In the genomic region with DNA sequence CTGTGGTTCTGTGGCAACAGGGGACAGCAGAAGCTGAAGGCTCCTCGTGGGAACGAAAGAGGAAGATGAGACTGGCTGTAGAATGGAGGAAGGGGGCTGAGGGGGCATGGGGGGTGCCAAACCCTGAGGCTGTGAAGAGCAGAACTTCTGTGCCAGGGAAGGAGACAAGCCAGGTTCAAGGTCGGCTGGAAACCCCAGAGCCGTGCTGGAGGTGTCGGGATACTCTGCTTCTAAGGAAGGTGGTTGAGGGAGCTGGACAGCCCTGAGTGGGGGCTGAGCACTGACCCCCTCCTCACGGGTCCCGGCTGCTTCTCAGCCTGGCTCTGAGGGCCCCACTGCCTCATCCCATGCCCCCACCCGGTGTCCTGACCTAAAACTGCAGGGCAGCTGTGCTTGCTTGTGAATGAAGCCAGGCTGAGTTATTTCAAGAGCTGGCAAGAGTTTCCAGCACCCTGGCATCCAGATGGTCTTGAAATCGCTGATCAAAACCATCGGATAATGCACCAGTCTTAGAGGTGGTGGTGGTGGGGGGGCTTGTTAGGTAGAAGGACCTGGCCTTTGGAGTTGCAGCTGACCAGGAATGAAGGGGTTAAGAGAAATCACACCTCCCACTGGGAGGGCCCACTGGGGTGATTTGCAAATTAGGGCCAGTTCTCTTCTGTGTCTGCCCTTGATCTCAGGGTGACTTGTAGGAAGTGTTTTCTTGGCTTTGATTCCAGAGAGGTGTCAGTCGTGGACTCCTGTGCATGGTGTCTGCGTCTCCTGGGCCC, we compare ENCODE assay signal across 1 cellular context.
TF ChIP-seq lines count a peak whose summit lies in the region.

No MANE protein-coding gene starts in this region.

TF ChIP-seq in GM23338, 12 proteins besides CTCF, POLR2A, EP300 and RAD21 (continued from another document):
- TF ChIP-seq EZH2phosphoT487 (IDR thresholded peaks at IDR 0.05; ENCODE audit: unreplicated experiment) (no peak), NANOG (IDR thresholded peaks at IDR 0.05; ENCODE audit: borderline replicate concordance) (no peak), STAT1 (IDR thresholded peaks at IDR 0.05; ENCODE audit: unreplicated experiment) (no peak), ZNF114 (CRISPR knock-in tag; IDR thresholded peaks at IDR 0.05) (no peak), POLR2AphosphoS5 (IDR thresholded peaks at IDR 0.05; ENCODE audit: low read depth) (no peak), EZH2 (IDR thresholded peaks at IDR 0.05; ENCODE audit: low read depth, unreplicated experiment) (no peak)
- TF ChIP-seq, protein P1, sequence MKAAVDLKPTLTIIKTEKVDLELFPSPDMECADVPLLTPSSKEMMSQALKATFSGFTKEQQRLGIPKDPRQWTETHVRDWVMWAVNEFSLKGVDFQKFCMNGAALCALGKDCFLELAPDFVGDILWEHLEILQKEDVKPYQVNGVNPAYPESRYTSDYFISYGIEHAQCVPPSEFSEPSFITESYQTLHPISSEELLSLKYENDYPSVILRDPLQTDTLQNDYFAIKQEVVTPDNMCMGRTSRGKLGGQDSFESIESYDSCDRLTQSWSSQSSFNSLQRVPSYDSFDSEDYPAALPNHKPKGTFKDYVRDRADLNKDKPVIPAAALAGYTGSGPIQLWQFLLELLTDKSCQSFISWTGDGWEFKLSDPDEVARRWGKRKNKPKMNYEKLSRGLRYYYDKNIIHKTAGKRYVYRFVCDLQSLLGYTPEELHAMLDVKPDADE (IDR thresholded peaks at IDR 0.05) = no peak
